Comparison of ENCODE assay signal across 23 cellular contexts in the genomic region with DNA sequence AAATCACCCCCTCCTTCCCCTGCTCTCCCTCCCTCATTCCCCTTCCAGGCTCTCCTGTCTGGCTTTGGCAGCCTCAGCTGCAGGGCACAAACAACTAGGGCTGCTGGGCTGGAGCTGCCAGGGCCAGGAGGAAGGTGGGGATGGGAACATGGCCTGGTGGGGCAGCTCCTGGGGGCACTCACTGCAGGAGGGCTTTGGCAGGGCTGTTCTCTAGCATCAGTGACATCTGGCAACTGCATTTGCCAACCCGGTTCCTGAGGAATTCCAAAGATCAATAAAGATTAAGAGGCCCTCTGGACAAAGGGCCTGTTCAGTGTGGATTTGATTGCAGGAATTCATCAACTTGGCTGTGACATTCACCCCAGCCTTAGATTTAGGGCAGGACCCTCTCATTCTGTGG.
A peak's percentile ranks its signal among the peaks of the same experiment; 100 is the strongest.
DNase-seq lines count a peak whose midpoint lies in the region; ATAC-seq, FAIRE-seq and TF ChIP-seq lines count a peak whose summit lies in the region.
"Had no signal": no experiment of that assay in that cellular context is flagged by ENCODE, and none has a peak within 500 bp of the region (broad histone marks: within the 10 kb centered on the region; RNA-seq: fewer than 3 reads in every experiment).

No MANE protein-coding gene starts in this region.

- no peaks in the 10 kb centered on the region for H3K27me3 ChIP-seq in SK-N-SH (ENCODE audit: insufficient read depth)
- H3K27me3 ChIP-seq in endodermal cell (ENCODE audit: control insufficient read depth, insufficient read depth, low read length, poor library complexity, severe bottlenecking): peaks cover 5% of the 10 kb centered on the region
- no peaks in the 10 kb centered on the region for H3K27me3 ChIP-seq in pancreas
- no peaks in the 10 kb centered on the region for H3K27me3 ChIP-seq in adrenal gland
- H3K27me3 ChIP-seq in transverse colon: no peaks in the 10 kb centered on the region
- H3K27me3 ChIP-seq: BE2C had no signal

- H3F3A ChIP-seq in SK-N-SH (replicated peaks; ENCODE audit: insufficient read depth): no peaks in the 10 kb centered on the region

- H3K27ac ChIP-seq in SK-N-SH (ENCODE audit: low read depth in 2 of 2, low read length in 1 of 2): no peak overlapping the region
- H3K27ac ChIP-seq in endodermal cell (ENCODE audit: low read depth, low read length): peak overlapping the region; percentile 24
- H3K27ac ChIP-seq in pancreas: no peak overlapping the region
- no peak overlapping the region for H3K27ac ChIP-seq in adrenal gland
- no peak overlapping the region for H3K27ac ChIP-seq in transverse colon
- H3K27ac ChIP-seq: 22Rv1, SK-N-MC had no signal

- ATAC-seq in pancreas: peak in 3 of 4 donors; percentile 79 to 87 (median 79)
- ATAC-seq: GM12878, PC-3 had no signal

- DNase-seq in DMS 273 (lab: John Stamatoyannopoulos, UW; ENCODE audit: unreplicated experiment) (peak; percentile 25), DMS 273 treated with DMSO at 0.1 percent for 48 hours (lab: John Stamatoyannopoulos, UW) (no peak), SK-N-SH (peak; percentile 77), endodermal cell (no peak), pancreas (peak in 4 of 6 donors; percentile 63 to 74 (median 68)), adrenal gland (no peak), kidney tubule cell (ENCODE audit: low spot score) (no peak), transverse colon (no peak)
- DNase-seq: BE2C; Calu3; CD4-positive, alpha-beta memory T cell; DMS79 treated with DMSO at 0.1 percent for 48 hours; GDM1; IMR-90; Karpas-422; NCI-H187; NCI-H2171; NCI-H446; NCI-H69; PC-3 had no signal

- no peaks in the 10 kb centered on the region for H3K36me3 ChIP-seq in SK-N-SH (replicated peaks in 1 of 2; ENCODE audit: control insufficient read depth in 1 of 2, insufficient read depth in 2 of 2, low read length in 1 of 2)
- H3K36me3 ChIP-seq in endodermal cell (ENCODE audit: control insufficient read depth, insufficient read depth, low read length): no peaks in the 10 kb centered on the region
- no peaks in the 10 kb centered on the region for H3K36me3 ChIP-seq in pancreas
- H3K36me3 ChIP-seq in adrenal gland (replicated peaks in 1 of 2): no peaks in the 10 kb centered on the region
- H3K36me3 ChIP-seq in transverse colon: no peaks in the 10 kb centered on the region
- H3K36me3 ChIP-seq: BE2C had no signal

- H3K9me3 Mint-ChIP-seq in endodermal cell: no peaks in the 10 kb centered on the region

- intact Hi-C loops in pancreas (cut with DNase I) (no loop called here), adrenal gland (cut with DNase I) (no loop called here), transverse colon (cut with DNase I; ENCODE audit: low total_unique reads) (no loop called here)

- in situ Hi-C loops in transverse colon (cut with MboI; ENCODE audit: low pct_ligation_motif_present in 1 of 4, low pct_unique_long_range_greater_than_20kb in 1 of 4, low sequenced_read_pairs in 3 of 4): no loop called here

- H3K27ac Mint-ChIP-seq in endodermal cell: no peak overlapping the region
- H3K27ac Mint-ChIP-seq: CD4-positive, alpha-beta memory T cell had no signal

- WGBS in SK-N-SH (ENCODE audit: low lambda C conversion rate): 0% methylated on average over 1 of the region's 1 CpG
- 43 to 68% methylated on average over 1 of the region's 1 CpG for WGBS in endodermal cell (ENCODE audit: insufficient coverage in 1 of 2, insufficient read length in 1 of 2), 2 experiments
- WGBS in pancreas, 2 donors: 10 to 13% methylated on average over 1 of the region's 1 CpG
- 18 to 60% (median 48%) methylated on average over 1 of the region's 1 CpG for WGBS in adrenal gland, 4 donors
- 38% methylated on average over 1 of the region's 1 CpG; no CpG with 5 or more reads in 1 of the 2 donors for WGBS in transverse colon (ENCODE audit: low coverage in 1 of 2), 2 donors

- FAIRE-seq in pancreas (lab: Jason Lieb, UNC): no peak
- FAIRE-seq: GM12878 had no signal

- TF ChIP-seq RAD21 in SK-N-SH (IDR thresholded peaks at IDR 0.05; ENCODE audit: low read length): no peak

- no peaks in the 10 kb centered on the region for H4K20me1 ChIP-seq in SK-N-SH (ENCODE audit: insufficient read depth)

- CTCF ChIA-PET in SK-N-SH (lab: Yijun Ruan, JAX): interaction anchor here (0.6 to 1.0 kb wide), 2 partner anchors 36 to 92 kb away, joined by 3 to 4 read pairs; no protein-coding TSS in a partner anchor

- H3K4me1 ChIP-seq in SK-N-SH (ENCODE audit: control insufficient read depth in 1 of 2, insufficient read depth in 2 of 2, low read depth in 1 of 2, low read length in 1 of 2) (peaks cover 0 to 30% of the 10 kb centered on the region in 2 experiments; a peak in 1 of 4 replicates), endodermal cell (ENCODE audit: control insufficient read depth, insufficient read depth, low read length) (peaks cover 22% of the 10 kb centered on the region), pancreas (peaks cover 0 to 4% (median 0%) of the 10 kb centered on the region in 3 donors), adrenal gland (replicated peaks in 1 of 2) (no peaks in the 10 kb centered on the region), transverse colon (peaks cover 0 to 4% (median 0%) of the 10 kb centered on the region in 4 donors)
- H3K4me1 ChIP-seq: BE2C had no signal

- H3K36me3 Mint-ChIP-seq in endodermal cell (ENCODE audit: low read depth): no peaks in the 10 kb centered on the region
- H3K36me3 Mint-ChIP-seq: CD4-positive, alpha-beta memory T cell had no signal

- H2AFZ ChIP-seq in SK-N-SH (ENCODE audit: low read depth): no peak overlapping the region

- no peak overlapping the region for H3K4me2 ChIP-seq in SK-N-SH

- H3K9ac ChIP-seq in SK-N-SH (no peak overlapping the region), endodermal cell (ENCODE audit: extremely low read depth, low read length, poor library complexity, severe bottlenecking) (no peak overlapping the region)

- peaks cover 15% of the 10 kb centered on the region for H3K27me3 Mint-ChIP-seq in endodermal cell (ENCODE audit: insufficient read depth)

- POLR2A ChIA-PET in SK-N-SH (lab: Yijun Ruan, JAX): interaction anchor here (0.6 kb wide), 1 partner anchor 15 kb away, joined by 4 read pairs; no protein-coding TSS in a partner anchor

- TF ChIP-seq POLR2A in adrenal gland (IDR thresholded peaks at IDR 0.05) (no peak), transverse colon (IDR thresholded peaks at IDR 0.05) (no peak)

- peaks cover 37% of the 10 kb centered on the region for H3K4me1 Mint-ChIP-seq in endodermal cell
- H3K4me1 Mint-ChIP-seq: CD4-positive, alpha-beta memory T cell had no signal

- no peaks in the 10 kb centered on the region for H3K9me2 ChIP-seq in SK-N-SH

- peak in 1 of 2 experiments; percentile 75; a peak in 1 of 4 replicates for TF ChIP-seq EP300 in SK-N-SH (IDR thresholded peaks at IDR 0.05; ENCODE audit: borderline replicate concordance in 1 of 2, low read depth in 1 of 2, low read length in 1 of 2)
- TF ChIP-seq EP300 in transverse colon (IDR thresholded peaks at IDR 0.05; ENCODE audit: low read depth): no peak

- no peak overlapping the region for H3K4me3 Mint-ChIP-seq in endodermal cell
- H3K4me3 Mint-ChIP-seq: CD4-positive, alpha-beta memory T cell had no signal

- no peaks in the 10 kb centered on the region for H3K79me2 ChIP-seq in SK-N-SH (ENCODE audit: insufficient read depth)

- H3K4me3 ChIP-seq in SK-N-SH (ENCODE audit: low read depth in 2 of 2, low read length in 1 of 2) (no peak overlapping the region), endodermal cell (ENCODE audit: low read length) (no peak overlapping the region), pancreas (no peak overlapping the region), adrenal gland (no peak overlapping the region), transverse colon (no peak overlapping the region)
- H3K4me3 ChIP-seq: GM12878, SK-N-MC had no signal

- H3K9me3 ChIP-seq in SK-N-SH: no peaks in the 10 kb centered on the region
- no peaks in the 10 kb centered on the region for H3K9me3 ChIP-seq in endodermal cell (ENCODE audit: control insufficient read depth, low read length)
- H3K9me3 ChIP-seq in pancreas: no peaks in the 10 kb centered on the region
- no peaks in the 10 kb centered on the region for H3K9me3 ChIP-seq in adrenal gland (replicated peaks in 1 of 3)
- no peaks in the 10 kb centered on the region for H3K9me3 ChIP-seq in transverse colon
- H3K9me3 ChIP-seq: BE2C had no signal

- TF ChIP-seq CTCF in SK-N-SH (IDR thresholded peaks at IDR 0.05) (no peak), endodermal cell (conservative IDR thresholded peaks at IDR 0.05) (no peak), pancreas (IDR thresholded peaks at IDR 0.05) (no peak), adrenal gland (IDR thresholded peaks at IDR 0.05) (no peak), transverse colon (IDR thresholded peaks at IDR 0.05) (no peak)

TF ChIP-seq in SK-N-SH, 30 proteins besides CTCF, POLR2A, EP300 and RAD21 (continues in another document):
- TF ChIP-seq MEF2A (IDR thresholded peaks at IDR 0.05; ENCODE audit: borderline replicate concordance, low read depth): no peak
- TF ChIP-seq GATA2 (CRISPR knock-in tag; IDR thresholded peaks at IDR 0.05): peak; percentile 53
- TF ChIP-seq POLR2AphosphoS5 (IDR thresholded peaks at IDR 0.05; ENCODE audit: low read depth, low read length): no peak
- peak; percentile 94 for TF ChIP-seq RCOR1 (IDR thresholded peaks at IDR 0.05; ENCODE audit: low read length)
- 0 out of 2 replicates have a peak, but pooled peaks have one; percentile 18 for TF ChIP-seq FOXJ3 (CRISPR knock-in tag; IDR thresholded peaks at IDR 0.05)
- TF ChIP-seq, protein P1, sequence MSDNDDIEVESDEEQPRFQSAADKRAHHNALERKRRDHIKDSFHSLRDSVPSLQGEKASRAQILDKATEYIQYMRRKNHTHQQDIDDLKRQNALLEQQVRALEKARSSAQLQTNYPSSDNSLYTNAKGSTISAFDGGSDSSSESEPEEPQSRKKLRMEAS (IDR thresholded peaks at IDR 0.05; ENCODE audit: low read depth): no peak
- no peak for TF ChIP-seq FOSL2 (IDR thresholded peaks at IDR 0.05; ENCODE audit: borderline replicate concordance, low read depth)

Comparison
In these comparisons a context has a peak if more than half of its experiments do, and no peak if none do; other contexts are left out.
1. DNase-seq: peak in DMS 273 (single experiment), SK-N-SH (single experiment) and pancreas (4 of 6); none in DMS 273 treated with DMSO at 0.1 percent for 48 hours (single experiment), endodermal cell (single experiment), adrenal gland (0 of 7), kidney tubule cell (single experiment) and transverse colon (single experiment).